Comparison of ENCODE assay signal across 20 cellular contexts in genomic region chr22:41969110-41969646, GRCh38. TPM values are rescaled to one million over a fixed set of nuclear protein-coding genes. Genes with fewer than 3 reads are reported as not detected.
DNase-seq lines count a peak whose midpoint lies in the region; ATAC-seq, FAIRE-seq and TF ChIP-seq lines count a peak whose summit lies in the region.
"Had no signal": no experiment of that assay in that cellular context is flagged by ENCODE, and none has a peak within 500 bp of the region (broad histone marks: within the 10 kb centered on the region; RNA-seq: fewer than 3 reads in every experiment).

SEPTIN3 (plus strand) TSS chr22:41969443; CDS start chr22:41971493, 2,050 bp downstream.

- H3K9me3 Mint-ChIP-seq in activated CD8-positive, alpha-beta T cell treated with anti-CD3 and anti-CD28 coated beads, Interleukin-2, amount 10 ng/mL, durations not matched to agents 7 days and 5 days (ENCODE audit: insufficient read depth) = no peaks in the 10 kb centered on the region
- no peaks in the 10 kb centered on the region for H3K9me3 Mint-ChIP-seq in activated CD8-positive, alpha-beta T cell treated with anti-CD3 and anti-CD28 coated beads for 36 hours
- no peaks in the 10 kb centered on the region for H3K9me3 Mint-ChIP-seq in natural killer cell
- H3K9me3 Mint-ChIP-seq in activated naive CD4-positive, alpha-beta T cell treated with anti-CD3 and anti-CD28 coated beads, Interleukin-2, amount 50 U/mL, for 72 hours = no peaks in the 10 kb centered on the region

- no peak for FAIRE-seq in K562 (lab: Jason Lieb, UNC)
- FAIRE-seq: A204.1, TTC549 had no signal

- H3K27ac Mint-ChIP-seq in activated CD8-positive, alpha-beta T cell treated with anti-CD3 and anti-CD28 coated beads, Interleukin-2, amount 10 ng/mL, durations not matched to agents 7 days and 5 days = peak within 1 kb of the TSS; percentile 57
- H3K27ac Mint-ChIP-seq in activated CD8-positive, alpha-beta T cell treated with anti-CD3 and anti-CD28 coated beads for 36 hours = no peak within 1 kb of the TSS
- no peak within 1 kb of the TSS for H3K27ac Mint-ChIP-seq in natural killer cell
- H3K27ac Mint-ChIP-seq in activated naive CD4-positive, alpha-beta T cell treated with anti-CD3 and anti-CD28 coated beads, Interleukin-2, amount 50 U/mL, for 72 hours = no peak within 1 kb of the TSS

- no peak for DNase-seq in activated CD8-positive, alpha-beta T cell treated with anti-CD3 and anti-CD28 coated beads, Interleukin-2, amount 10 ng/mL, durations not matched to agents 7 days and 5 days
- no peak for DNase-seq in activated CD8-positive, alpha-beta T cell treated with anti-CD3 and anti-CD28 coated beads for 36 hours
- DNase-seq in K562 (ENCODE audit: extremely low read depth in 1 of 4, low spot score in 3 of 4) (no peak), tibial nerve (ENCODE audit: low spot score in 2 of 2) (no peak), NCI-H1417 treated with DMSO at 0.1 percent for 48 hours (lab: John Stamatoyannopoulos, UW) (no peak), natural killer cell (no peak)
- no peak for DNase-seq in activated naive CD4-positive, alpha-beta T cell treated with anti-CD3 and anti-CD28 coated beads, Interleukin-2, amount 50 U/mL, for 72 hours (ENCODE audit: low spot score in 2 of 2)
- DNase-seq: activated CD4-positive, CD25-positive, alpha-beta regulatory T cell treated with anti-CD3 and anti-CD28 coated beads, Interleukin-2, amount 50 U/mL, for 72 hours; activated naive CD4-positive, alpha-beta T cell treated with Interleukin-2 at 50 U/mL for 16 hours; activated T-cell treated with anti-CD3 and anti-CD28 coated beads, Interleukin-2, amount 50 U/mL, for 48 hours; amniotic stem cell; cortex of kidney; NCI-H774; nucleus accumbens; uterus had no signal

- TF ChIP-seq EP300 in K562 (IDR thresholded peaks at IDR 0.05; ENCODE audit: low read length) = no peak
- TF ChIP-seq EP300 in neural cell (conservative IDR thresholded peaks at IDR 0.05; ENCODE audit: poor library complexity, severe bottlenecking) = no peak
- TF ChIP-seq EP300 in tibial nerve (IDR thresholded peaks at IDR 0.05) = no peak

- TF ChIP-seq POLR2A in K562 (conservative IDR thresholded peaks at IDR 0.05) (no peak), tibial nerve (IDR thresholded peaks at IDR 0.05) (no peak)

- H3K9me1 ChIP-seq in K562 (ENCODE audit: control insufficient read depth, insufficient read depth, low read length) = no peaks in the 10 kb centered on the region

- peaks cover 7% of the 10 kb centered on the region for H3K27me3 Mint-ChIP-seq in activated CD8-positive, alpha-beta T cell treated with anti-CD3 and anti-CD28 coated beads, Interleukin-2, amount 10 ng/mL, durations not matched to agents 7 days and 5 days (ENCODE audit: low read depth)
- H3K27me3 Mint-ChIP-seq in activated CD8-positive, alpha-beta T cell treated with anti-CD3 and anti-CD28 coated beads for 36 hours = peaks cover 12% of the 10 kb centered on the region
- peaks cover 4 to 6% of the 10 kb centered on the region in 2 donors for H3K27me3 Mint-ChIP-seq in natural killer cell (ENCODE audit: low read depth in 2 of 2)

- POLR2A ChIA-PET in activated CD8-positive, alpha-beta T cell treated with anti-CD3 and anti-CD28 coated beads, Interleukin-2, amount 10 ng/mL, durations not matched to agents 7 days and 5 days (lab: Charles Lee) = no interaction called here
- POLR2A ChIA-PET in activated CD8-positive, alpha-beta T cell treated with anti-CD3 and anti-CD28 coated beads for 36 hours (lab: Charles Lee) = no interaction called here
- POLR2A ChIA-PET in K562 (lab: Yijun Ruan, JAX) = no interaction called here

- ATAC-seq in activated CD8-positive, alpha-beta T cell treated with anti-CD3 and anti-CD28 coated beads, Interleukin-2, amount 10 ng/mL, durations not matched to agents 7 days and 5 days = no peak
- ATAC-seq in activated CD8-positive, alpha-beta T cell treated with anti-CD3 and anti-CD28 coated beads for 36 hours = no peak
- ATAC-seq in K562 (peak; percentile 29; the same call in 1 of the 3 replicates), natural killer cell (no peak)
- ATAC-seq in activated naive CD4-positive, alpha-beta T cell treated with anti-CD3 and anti-CD28 coated beads, Interleukin-2, amount 50 U/mL, for 72 hours = no peak

- 22% methylated on average over 6 of the region's 8 CpGs for WGBS in K562 (ENCODE audit: insufficient coverage, low coverage, missing lambda C conversion rate)
- 46 to 47% methylated on average over 7 to 8 of the region's 8 CpGs for WGBS in tibial nerve, 2 donors

- no peak within 1 kb of the TSS for H3K27ac ChIP-seq in K562 (ENCODE audit: extremely low read depth, low read depth, low read length)
- H3K27ac ChIP-seq in neural cell (ENCODE audit: low read length) = no peak within 1 kb of the TSS
- H3K27ac ChIP-seq in tibial nerve = peak within 1 kb of the TSS; percentile 47 to 88 (median 68)
- H3K27ac ChIP-seq: HL-60, uterus had no signal

- H3K4me3 ChIP-seq in K562 (no peak within 1 kb of the TSS), neural cell (ENCODE audit: low read length) (no peak within 1 kb of the TSS), tibial nerve (peak within 1 kb of the TSS in 3 of 4 donors; percentile 16 to 37 (median 17))
- H3K4me3 ChIP-seq: HAP-1, uterus had no signal

- TF ChIP-seq CTCF in activated CD8-positive, alpha-beta T cell treated with anti-CD3 and anti-CD28 coated beads for 36 hours (IDR thresholded peaks at IDR 0.05) = no peak
- TF ChIP-seq CTCF in K562 (IDR thresholded peaks at IDR 0.05 in 2 of 3, conservative IDR thresholded peaks at IDR 0.05 in 1 of 3; ENCODE audit: insufficient read depth in 2 of 3, low read depth in 1 of 3, low read length in 3 of 3) (no peak), neural cell (IDR thresholded peaks at IDR 0.05; ENCODE audit: poor library complexity, severe bottlenecking) (no peak), tibial nerve (IDR thresholded peaks at IDR 0.05) (no peak), natural killer cell (IDR thresholded peaks at IDR 0.05) (no peak)

- H3K36me3 Mint-ChIP-seq in activated CD8-positive, alpha-beta T cell treated with anti-CD3 and anti-CD28 coated beads, Interleukin-2, amount 10 ng/mL, durations not matched to agents 7 days and 5 days (ENCODE audit: low read depth) = no peaks in the 10 kb centered on the region
- no peaks in the 10 kb centered on the region for H3K36me3 Mint-ChIP-seq in activated CD8-positive, alpha-beta T cell treated with anti-CD3 and anti-CD28 coated beads for 36 hours (ENCODE audit: low read depth)
- H3K36me3 Mint-ChIP-seq in natural killer cell = no peaks in the 10 kb centered on the region
- H3K36me3 Mint-ChIP-seq in activated naive CD4-positive, alpha-beta T cell treated with anti-CD3 and anti-CD28 coated beads, Interleukin-2, amount 50 U/mL, for 72 hours = no peaks in the 10 kb centered on the region

- no peaks in the 10 kb centered on the region for H3F3A ChIP-seq in neural cell (ENCODE audit: insufficient read depth, low read length, poor library complexity, severe bottlenecking)

- no TSS peak for BruUV-seq in K562 (replicated peaks; lab: Mats Ljungman, UMichigan)

- H3K9me3 ChIP-seq in K562 (replicated peaks; ENCODE audit: control insufficient read depth, insufficient read depth, low read depth, low read length) (no peaks in the 10 kb centered on the region), neural cell (ENCODE audit: low read length) (no peaks in the 10 kb centered on the region), tibial nerve (no peaks in the 10 kb centered on the region)
- H3K9me3 ChIP-seq: HAP-1, uterus had no signal

- H4K20me1 ChIP-seq in K562 (replicated peaks; ENCODE audit: control insufficient read depth, insufficient read depth, low read length) (no peaks in the 10 kb centered on the region), neural cell (ENCODE audit: insufficient read depth) (no peaks in the 10 kb centered on the region)

- H3K4me3 Mint-ChIP-seq in activated CD8-positive, alpha-beta T cell treated with anti-CD3 and anti-CD28 coated beads, Interleukin-2, amount 10 ng/mL, durations not matched to agents 7 days and 5 days = no peak within 1 kb of the TSS
- no peak within 1 kb of the TSS for H3K4me3 Mint-ChIP-seq in activated CD8-positive, alpha-beta T cell treated with anti-CD3 and anti-CD28 coated beads for 36 hours
- no peak within 1 kb of the TSS for H3K4me3 Mint-ChIP-seq in natural killer cell

- CTCF ChIA-PET in activated CD8-positive, alpha-beta T cell treated with anti-CD3 and anti-CD28 coated beads, Interleukin-2, amount 10 ng/mL, durations not matched to agents 7 days and 5 days (lab: Charles Lee) = interaction anchor here (1.9 to 2.9 kb wide), 2 partner anchors 11 to 143 kb away, joined by 7 to 11 read pairs; no protein-coding TSS in a partner anchor
- CTCF ChIA-PET in activated CD8-positive, alpha-beta T cell treated with anti-CD3 and anti-CD28 coated beads for 36 hours (lab: Charles Lee) = interaction anchor here (1.2 to 2.1 kb wide), 2 partner anchors 101 to 475 kb away, joined by 5 to 8 read pairs; partner anchors contain the start of gene NAGA
- CTCF ChIA-PET in K562 (lab: Yijun Ruan, JAX; ENCODE audit: low intra/inter-chr PET ratio) = no interaction called here

- intact Hi-C loops in activated CD8-positive, alpha-beta T cell treated with anti-CD3 and anti-CD28 coated beads for 36 hours (cut with micrococcal nuclease) = no loop called here
- intact Hi-C loops in K562 (cut with micrococcal nuclease) = loop anchor here (10.0 kb wide), 2 partner anchors 106 to 146 kb away; partner anchors contain the start of genes NAGA, PHETA2 and SMDT1
- intact Hi-C loops in natural killer cell (cut with micrococcal nuclease) = no loop called here

- H3K4me2 ChIP-seq in K562 (ENCODE audit: insufficient read depth, low read length) = no peak within 1 kb of the TSS
- H3K4me2 ChIP-seq in neural cell (ENCODE audit: low read length) = no peak within 1 kb of the TSS

- H3K4me1 ChIP-seq in K562 (replicated peaks in 1 of 2; ENCODE audit: control insufficient read depth in 2 of 2, insufficient read depth in 2 of 2, low read length in 2 of 2) (peaks cover 4 to 11% of the 10 kb centered on the region in 2 experiments; a peak in 4 of 5 replicates), tibial nerve (peaks cover 0 to 23% (median 8%) of the 10 kb centered on the region in 4 donors)
- H3K4me1 ChIP-seq: HAP-1, uterus had no signal

- H3K27me3 ChIP-seq in K562 (ENCODE audit: control insufficient read depth in 2 of 2, insufficient read depth in 2 of 2, low read length in 2 of 2) (peaks cover 0 to 22% of the 10 kb centered on the region in 2 experiments; a peak in 4 of 5 replicates), neural cell (ENCODE audit: insufficient read depth, low read depth, low read length) (no peaks in the 10 kb centered on the region), tibial nerve (peaks cover 0 to 13% of the 10 kb centered on the region in 2 donors)
- H3K27me3 ChIP-seq: uterus had no signal

- H3K36me3 ChIP-seq in K562 (ENCODE audit: control insufficient read depth, insufficient read depth, low read length) (no peaks in the 10 kb centered on the region), neural cell (ENCODE audit: insufficient read depth, low read length) (no peaks in the 10 kb centered on the region), tibial nerve (no peaks in the 10 kb centered on the region)
- H3K36me3 ChIP-seq: HAP-1, uterus had no signal

- no peaks in the 10 kb centered on the region for H3K4me1 Mint-ChIP-seq in activated CD8-positive, alpha-beta T cell treated with anti-CD3 and anti-CD28 coated beads, Interleukin-2, amount 10 ng/mL, durations not matched to agents 7 days and 5 days (ENCODE audit: low read depth)
- no peaks in the 10 kb centered on the region for H3K4me1 Mint-ChIP-seq in activated CD8-positive, alpha-beta T cell treated with anti-CD3 and anti-CD28 coated beads for 36 hours (ENCODE audit: low read depth)
- H3K4me1 Mint-ChIP-seq in natural killer cell = peaks cover 0 to 6% of the 10 kb centered on the region in 2 donors

- no peaks in the 10 kb centered on the region for H3K9me2 ChIP-seq in neural cell (ENCODE audit: insufficient read depth, low read length)

- H2AFZ ChIP-seq in K562 (ENCODE audit: low read depth, low read length) (0 out of 2 replicates have a peak within 1 kb of the TSS, but pooled peaks have one; percentile 16), neural cell (ENCODE audit: low read depth, low read length) (no peak within 1 kb of the TSS)

- TF ChIP-seq RAD21 in K562 (CRISPR knock-in tag; conservative IDR thresholded peaks at IDR 0.05 in 1 of 2, IDR thresholded peaks at IDR 0.05 in 1 of 2) = no peak
- TF ChIP-seq RAD21 in neural cell (conservative IDR thresholded peaks at IDR 0.05) = no peak

- in situ Hi-C loops in K562 (cut with MboI) = loop anchor here (25.0 kb wide), 1 partner anchor 468 kb away; the partner anchor contains the start of gene NFAM1

- peak within 1 kb of the TSS in 1 of 2 experiments; percentile 26; a peak in 2 of 4 replicates for H3K9ac ChIP-seq in K562 (ENCODE audit: insufficient read depth in 1 of 2, low read depth in 2 of 2, low read length in 2 of 2)
- H3K9ac ChIP-seq in neural cell (ENCODE audit: low read length) = no peak within 1 kb of the TSS

- H3K79me2 ChIP-seq in K562 (ENCODE audit: control insufficient read depth, insufficient read depth, low read length) (no peaks in the 10 kb centered on the region), neural cell (replicated peaks; ENCODE audit: insufficient read depth, low read length) (no peaks in the 10 kb centered on the region)

RNA-seq across cellular contexts. Expression of gene SEPTIN3, which starts in this region (rescaled TPM):
- under 1 TPM; 0.21 to 0.37 TPM for total RNA-seq in activated CD8-positive, alpha-beta T cell treated with anti-CD3 and anti-CD28 coated beads, Interleukin-2, amount 10 ng/mL, durations not matched to agents 7 days and 5 days
- total RNA-seq in activated CD8-positive, alpha-beta T cell treated with anti-CD3 and anti-CD28 coated beads for 36 hours = under 1 TPM; 0.20 to 0.36 TPM
- not detected in 2 replicates for total RNA-seq in K562 (2011; cell fraction: chromatin; rRNA removed; ENCODE audit: low replicate concordance)
- total RNA-seq in K562 (2011; cell fraction: nucleolus; rRNA removed) = not detected in 2 replicates
- total RNA-seq in K562 (2011; cell fraction: nucleoplasm; rRNA removed) = not detected in 2 replicates
- total RNA-seq in K562 (2014; rRNA removed) (not detected in 2 replicates), K562 (2014; rRNA removed; fragmentation: Illumina TruSeq; extraction: Trizol) (not detected in 2 replicates), K562 (2015; rRNA removed; fragmentation: Illumina TruSeq; extraction: Trizol) (not detected in 2 replicates), K562 (2021) (not detected in 2 replicates), tibial nerve (10 to 100 TPM; 24.3 to 37.9 (median 32.8) TPM), natural killer cell (under 1 TPM in 1 of 3 donors, not detected in 2; 0.38 TPM)
- polyA plus RNA-seq in K562 (2011; rRNA removed) (0.06 and 0.08 TPM in 2 replicates), K562 (2014; fragmentation: Illumina TruSeq; extraction: Trizol) (not detected in 2 replicates), K562 (2014; fragmentation: Nextera tagmentation; extraction: Ambion mirVana) (not detected), K562 (2014; rRNA removed) (not detected in 2 replicates), neural cell (167 and 177 TPM in 2 replicates)
- polyA plus RNA-seq in K562 (2011; cell fraction: cytosol; rRNA removed) = 0.01 TPM in 1 of 2 replicates, not detected in the other
- 0.03 and 0.10 TPM in 2 replicates for polyA plus RNA-seq in K562 (2011; cell fraction: nucleus; rRNA removed)
- polyA plus RNA-seq in K562 (2012) = 0.01 and 0.04 TPM in 2 replicates
- 0.06 TPM in 1 of 2 replicates, not detected in the other for polyA minus RNA-seq in K562 (2011; rRNA and poly(A)+ RNA removed)
- not detected in 2 replicates for polyA minus RNA-seq in K562 (2011; cell fraction: cytosol; rRNA and poly(A)+ RNA removed)
- not detected in 2 replicates for polyA minus RNA-seq in K562 (2011; cell fraction: nucleus; rRNA and poly(A)+ RNA removed)
- polyA minus RNA-seq in neural cell = 274 and 313 TPM in 2 replicates
- total RNA-seq in activated naive CD4-positive, alpha-beta T cell treated with anti-CD3 and anti-CD28 coated beads, Interleukin-2, amount 50 U/mL, for 72 hours = 1 to 10 TPM; 1.2 to 4.2 TPM

Comparison
In these comparisons a context has a peak if more than half of its experiments do, and no peak if none do; other contexts are left out.
1. RNA of gene SEPTIN3 (total RNA-seq): 24.3 to 37.9 TPM in tibial nerve; 1.2 to 4.2 TPM in activated naive CD4-positive, alpha-beta T cell treated with anti-CD3 and anti-CD28 coated beads, Interleukin-2, amount 50 U/mL, for 72 hours, 0.21 to 0.37 TPM in activated CD8-positive, alpha-beta T cell treated with anti-CD3 and anti-CD28 coated beads, Interleukin-2, amount 10 ng/mL, durations not matched to agents 7 days and 5 days, 0.20 to 0.36 TPM in activated CD8-positive, alpha-beta T cell treated with anti-CD3 and anti-CD28 coated beads for 36 hours, not detected in K562 and 0.38 TPM in natural killer cell; every median in the first group is over 4 times any median in the second.
2. RNA of gene SEPTIN3 (polyA plus RNA-seq): 167 to 177 TPM in neural cell; 0.01 to 0.10 TPM in K562; every median in the first group is over 100 times any median in the second.
3. Peak in ATAC-seq in K562; RNA of the gene not detected or under 1 TPM.
4. H3K27ac ChIP-seq: peak in tibial nerve (4 of 4); none in K562 (single experiment) and neural cell (single experiment).
5. H3K4me3 ChIP-seq: peak in tibial nerve (3 of 4); none in K562 (single experiment) and neural cell (single experiment).